8 cellular contexts compared by ENCODE assay signal in genomic region chr20:50464026-50464724, GRCh38.
A peak's percentile ranks its signal among the peaks of the same experiment; 100 is the strongest.
DNase-seq lines count a peak whose midpoint lies in the region; ATAC-seq and TF ChIP-seq lines count a peak whose summit lies in the region.

No MANE protein-coding gene starts in this region.

- no peak for DNase-seq in AG09319 (ENCODE audit: extremely low read depth, low read depth)
- DNase-seq in NCI-H1694 (lab: John Stamatoyannopoulos, UW), result peak; percentile 9
- peak; percentile 73 for DNase-seq in cardiac fibroblast (ENCODE audit: low read depth in 2 of 2)
- peak; percentile 81 for DNase-seq in left kidney (ENCODE audit: low read depth, low spot score)
- peak; percentile 21 to 33 (median 26) for DNase-seq in stimulated activated CD4-positive, alpha-beta T cell treated with anti-CD3 and anti-CD28 coated beads, TNF-alpha, amount 100 ng/mL, for 1 hour (ENCODE audit: low read depth in 3 of 3, low spot score in 1 of 3)

- ATAC-seq in GM19023 (IDR thresholded peaks at IDR 0.05; ENCODE audit: unreplicated experiment), result peak; percentile 69
- no peak for ATAC-seq in GM21515 (IDR thresholded peaks at IDR 0.05; ENCODE audit: unreplicated experiment)

- H3K4me3 ChIP-seq in WI38 (ENCODE audit: low read depth, low read length) (no peak overlapping the region), cardiac fibroblast (replicated peaks in 1 of 2; ENCODE audit: low read depth in 2 of 2, low read length in 2 of 2) (no peak overlapping the region)

- TF ChIP-seq CTCF in AG09319 (IDR thresholded peaks at IDR 0.05; ENCODE audit: low read depth, low read length) (peak; percentile 68), WI38 (IDR thresholded peaks at IDR 0.05; ENCODE audit: low read depth, low read length) (peak; percentile 75), cardiac fibroblast (IDR thresholded peaks at IDR 0.05; ENCODE audit: low read depth, low read length) (peak; percentile 69)
